11 cellular contexts compared by ENCODE assay signal in the genomic region with DNA sequence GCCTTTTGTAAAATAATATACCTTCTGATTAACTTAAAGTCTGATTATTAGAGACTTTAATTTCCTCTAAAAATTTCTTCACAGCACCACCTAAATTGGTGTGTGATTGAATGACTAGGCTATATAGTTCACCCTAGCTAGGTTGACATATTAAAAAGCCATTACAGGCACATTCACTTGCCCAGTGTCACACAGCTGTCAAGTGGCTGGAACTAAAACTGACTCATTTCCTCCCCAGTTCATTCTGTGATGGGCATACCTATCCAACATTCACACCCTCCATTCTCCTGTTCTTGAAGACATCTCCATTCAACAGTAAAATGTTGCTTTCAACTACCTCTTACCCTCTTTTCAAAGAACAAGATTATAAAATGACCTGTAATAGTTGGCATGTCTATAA.
DNase-seq lines count a peak whose midpoint lies in the region; ATAC-seq lines count a peak whose summit lies in the region.
"Had no signal": no experiment of that assay in that cellular context is flagged by ENCODE, and none has a peak within 500 bp of the region (broad histone marks: within the 10 kb centered on the region; RNA-seq: fewer than 3 reads in every experiment).

No MANE protein-coding gene starts in this region.

- intact Hi-C loops in left colon (cut with DNase I, micrococcal nuclease) = no loop called here

- H3K27me3 Mint-ChIP-seq in activated T-helper 17 cell treated with anti-CD3 and anti-CD28 coated beads, Interleukin-2, amount 50 U/mL, for 72 hours = no peaks in the 10 kb centered on the region
- H3K27me3 Mint-ChIP-seq: CD8-positive, alpha-beta memory T cell had no signal

- no peak overlapping the region for H3K27ac Mint-ChIP-seq in activated T-helper 17 cell treated with anti-CD3 and anti-CD28 coated beads, Interleukin-2, amount 50 U/mL, for 72 hours

- DNase-seq in germinal center (ENCODE audit: low spot score) (no peak), NCI-H2196 (lab: John Stamatoyannopoulos, UW; ENCODE audit: unreplicated experiment) (no peak), left colon (no peak), ecto neural progenitor cell (ENCODE audit: low spot score) (no peak)
- DNase-seq: CD8-positive, alpha-beta memory T cell; esophagus squamous epithelium; NCI-H1436 had no signal

- peaks cover 20% of the 10 kb centered on the region for H3K36me3 Mint-ChIP-seq in activated T-helper 17 cell treated with anti-CD3 and anti-CD28 coated beads, Interleukin-2, amount 50 U/mL, for 72 hours (ENCODE audit: low read depth)

- H3K4me1 Mint-ChIP-seq in activated T-helper 17 cell treated with anti-CD3 and anti-CD28 coated beads, Interleukin-2, amount 50 U/mL, for 72 hours = peaks cover 28% of the 10 kb centered on the region

- ATAC-seq in GM18517 (IDR thresholded peaks at IDR 0.05; ENCODE audit: unreplicated experiment) (peak; percentile 66), GM19468 (IDR thresholded peaks at IDR 0.05; ENCODE audit: extremely low read depth, unreplicated experiment) (peak; percentile 26), HG03045 (IDR thresholded peaks at IDR 0.05; ENCODE audit: unreplicated experiment) (peak; percentile 55), left colon (no peak)
- ATAC-seq in activated T-helper 17 cell treated with anti-CD3 and anti-CD28 coated beads, Interleukin-2, amount 50 U/mL, for 72 hours (replicated peaks) = peak; percentile 77

- no peaks in the 10 kb centered on the region for H3K9me3 Mint-ChIP-seq in activated T-helper 17 cell treated with anti-CD3 and anti-CD28 coated beads, Interleukin-2, amount 50 U/mL, for 72 hours
- H3K9me3 Mint-ChIP-seq: CD8-positive, alpha-beta memory T cell had no signal

- no peak overlapping the region for H3K4me3 Mint-ChIP-seq in activated T-helper 17 cell treated with anti-CD3 and anti-CD28 coated beads, Interleukin-2, amount 50 U/mL, for 72 hours
- H3K4me3 Mint-ChIP-seq: CD8-positive, alpha-beta memory T cell had no signal
